In the genomic region with DNA sequence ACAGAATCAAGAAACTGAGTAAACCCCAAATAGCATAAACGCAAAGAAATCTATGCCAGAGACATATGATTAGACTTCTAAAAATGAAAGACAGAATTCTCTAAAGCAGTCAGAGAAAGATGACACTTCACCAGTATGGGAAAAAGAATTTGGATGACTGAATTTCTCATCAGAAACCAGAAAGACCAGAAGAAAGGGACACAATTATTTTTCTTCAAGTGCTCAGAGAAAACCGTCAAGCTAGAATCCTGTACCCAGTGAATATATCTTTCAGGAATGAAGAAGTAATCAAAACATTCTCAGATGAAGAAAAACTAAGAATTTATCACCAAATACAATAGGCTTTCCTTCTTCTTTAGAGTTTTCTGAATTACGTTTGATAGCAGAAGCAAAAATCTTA, we compare ENCODE assay signal across 1 cellular context.
TF ChIP-seq lines count a peak whose summit lies in the region.

No MANE protein-coding gene starts in this region.

TF ChIP-seq in IMR-90, 13 proteins besides CTCF, POLR2A, EP300 and RAD21:
- TF ChIP-seq FOS (IDR thresholded peaks at IDR 0.05; ENCODE audit: low read depth, low read length): no peak
- TF ChIP-seq MAFK (IDR thresholded peaks at IDR 0.05; ENCODE audit: low read depth, low read length): no peak
- TF ChIP-seq MAZ (IDR thresholded peaks at IDR 0.05; ENCODE audit: borderline replicate concordance, low read depth, low read length): no peak
- TF ChIP-seq USF2 (IDR thresholded peaks at IDR 0.05; ENCODE audit: low read depth, low read length): no peak
